In the genomic region with DNA sequence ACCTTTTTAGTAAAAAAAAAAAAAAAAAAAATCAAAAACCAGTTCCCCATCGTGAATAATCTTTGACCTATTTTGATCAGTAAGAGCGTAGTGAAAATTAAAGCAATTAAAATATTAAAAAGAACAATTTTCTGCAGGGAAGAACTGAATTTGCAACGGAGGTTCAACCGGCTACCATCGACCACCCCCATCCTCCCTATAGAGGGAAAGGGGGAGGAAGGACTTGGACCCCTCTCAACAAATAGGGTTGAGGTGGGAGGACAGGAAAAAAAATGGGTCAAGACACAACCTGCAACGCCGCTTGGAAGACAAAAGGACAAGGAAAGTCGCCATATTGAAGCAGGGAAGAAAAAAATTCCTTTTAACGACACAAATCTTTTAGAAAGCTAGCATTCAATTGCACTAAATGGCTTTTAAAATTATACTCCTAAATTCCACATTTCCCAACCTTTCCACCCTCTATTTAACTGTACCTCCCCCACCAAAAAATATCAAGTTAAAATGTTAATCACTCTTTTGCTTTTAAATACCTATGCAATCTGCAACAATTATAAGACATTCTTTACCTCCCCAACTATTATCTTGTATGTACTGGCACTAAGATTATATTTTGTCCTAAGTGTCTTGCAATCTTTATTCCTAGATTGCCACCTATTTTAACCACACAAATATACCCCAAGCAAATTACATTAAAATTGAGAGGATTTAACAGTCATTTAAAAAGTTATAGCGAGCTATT, we compare ENCODE assay signal across 8 cellular contexts. TPM values are rescaled to one million over a fixed set of nuclear protein-coding genes. Genes with fewer than 3 reads are reported as not detected.
DNase-seq lines count a peak whose midpoint lies in the region; ATAC-seq and TF ChIP-seq lines count a peak whose summit lies in the region.

No MANE protein-coding gene starts in this region.

- ATAC-seq in foreskin keratinocyte = no peak
- no peak for ATAC-seq in GM19351 (IDR thresholded peaks at IDR 0.05; ENCODE audit: unreplicated experiment)
- no peak for ATAC-seq in HG03354 (IDR thresholded peaks at IDR 0.05; ENCODE audit: poor library complexity, severe bottlenecking, unreplicated experiment)

- H3K9ac ChIP-seq in BLaER1 = peak overlapping the region; percentile 99

- H4K20me1 ChIP-seq in BLaER1 = peaks cover 43% of the 10 kb centered on the region

- peaks cover 57% of the 10 kb centered on the region for H3K4me1 ChIP-seq in BLaER1
- H3K4me1 ChIP-seq in HEK293 (ENCODE audit: control insufficient read depth, insufficient read depth, low read length) = peaks cover 18% of the 10 kb centered on the region
- H3K4me1 ChIP-seq in foreskin keratinocyte = peaks cover 16% of the 10 kb centered on the region
- peaks cover 42 to 44% of the 10 kb centered on the region in 2 experiments for H3K4me1 ChIP-seq in neutrophil (ENCODE audit: control insufficient read depth in 1 of 2, insufficient read depth in 1 of 2, low read depth in 1 of 2, low read length in 1 of 2)

- CTCF ChIA-PET in HEK293 (lab: Yijun Ruan, JAX) = interaction anchor here (0.6 to 3.2 kb wide), 10 partner anchors 16 to 130 kb away, joined by 3 to 16 read pairs (median 3); partner anchors contain the start of gene DHX16

- peak overlapping the region; percentile 98 for H3K27ac ChIP-seq in BLaER1
- peak overlapping the region; percentile 65 for H3K27ac ChIP-seq in HEK293 (ENCODE audit: extremely low read depth, low read depth, low read length)
- H3K27ac ChIP-seq in foreskin keratinocyte = peak overlapping the region; percentile 91
- H3K27ac ChIP-seq in neutrophil = peak overlapping the region; percentile 98

- H3K4me3 ChIP-seq in BLaER1 (peak overlapping the region; percentile 82), HEK293 (ENCODE audit: low read depth, low read length) (peak overlapping the region; percentile 74), neutrophil (ENCODE audit: low read depth in 1 of 2, low read length in 1 of 2) (peak overlapping the region; percentile 82 to 92)

- H3K36me3 ChIP-seq in BLaER1 = peaks cover 51% of the 10 kb centered on the region
- H3K36me3 ChIP-seq in HEK293 (ENCODE audit: control insufficient read depth in 2 of 2, insufficient read depth in 1 of 2, low read length in 2 of 2) = peaks cover 4 to 37% of the 10 kb centered on the region in 2 experiments; a peak in 2 of 3 replicates
- H3K36me3 ChIP-seq in neutrophil = peaks cover 15% of the 10 kb centered on the region

- DNase-seq in NCI-H774 (lab: John Stamatoyannopoulos, UW) (peak; percentile 41), foreskin keratinocyte (peak; percentile 33 to 55)
- peak; percentile 36 for DNase-seq in activated naive CD4-positive, alpha-beta T cell treated with Interleukin-2 at 50 U/mL for 16 hours

- no peaks in the 10 kb centered on the region for H3K27me3 ChIP-seq in BLaER1
- no peaks in the 10 kb centered on the region for H3K27me3 ChIP-seq in foreskin keratinocyte
- H3K27me3 ChIP-seq in neutrophil = no peaks in the 10 kb centered on the region

- POLR2A ChIA-PET in HEK293 (lab: Yijun Ruan, JAX) = interaction anchor here (0.6 to 4.8 kb wide), 52 partner anchors 8 to 515 kb away, joined by 3 to 197 read pairs (median 5); partner anchors contain the start of genes ABCF1, ATAT1, C6orf136 and DDR1

- peak overlapping the region; percentile 80 for H3K4me2 ChIP-seq in BLaER1

- no peaks in the 10 kb centered on the region for H3K9me3 ChIP-seq in BLaER1
- no peaks in the 10 kb centered on the region for H3K9me3 ChIP-seq in HEK293 (ENCODE audit: control insufficient read depth, insufficient read depth, low read depth, low read length)
- H3K9me3 ChIP-seq in neutrophil = no peaks in the 10 kb centered on the region

- TF ChIP-seq CTCF in HEK293 (tag by site-specific recombination; IDR thresholded peaks at IDR 0.05) (no peak), foreskin keratinocyte (conservative IDR thresholded peaks at IDR 0.05) (no peak), neutrophil (IDR thresholded peaks at IDR 0.05) (no peak)

TF ChIP-seq in HEK293, 187 proteins besides CTCF, POLR2A, EP300 and RAD21 (continues in another document):
- TF ChIP-seq ZNF792 (tag by site-specific recombination; IDR thresholded peaks at IDR 0.05) = no peak
- TF ChIP-seq ZNF394 (tag by site-specific recombination; IDR thresholded peaks at IDR 0.05; ENCODE audit: borderline replicate concordance) = no peak; the same call in 1 of the 2 replicates
- TF ChIP-seq ZNF211 (tag by site-specific recombination; IDR thresholded peaks at IDR 0.05; ENCODE audit: low read depth) = no peak
- no peak; the same call in 1 of the 2 replicates for TF ChIP-seq YY1 (tag by site-specific recombination; IDR thresholded peaks at IDR 0.05)
- TF ChIP-seq ATF2 (tag by site-specific recombination; IDR thresholded peaks at IDR 0.05; ENCODE audit: low read depth) = no peak
- TF ChIP-seq ZNF404 (tag by site-specific recombination; IDR thresholded peaks at IDR 0.05) = 0 out of 2 replicates have a peak, but pooled peaks have one; percentile 4
- TF ChIP-seq ZNF529 (tag by site-specific recombination; IDR thresholded peaks at IDR 0.05; ENCODE audit: insufficient replicate concordance) = no peak
- no peak for TF ChIP-seq ZNF138 (tag by site-specific recombination; IDR thresholded peaks at IDR 0.05; ENCODE audit: borderline replicate concordance)
- no peak for TF ChIP-seq MZF1 (tag by site-specific recombination; IDR thresholded peaks at IDR 0.05; ENCODE audit: borderline replicate concordance)
- TF ChIP-seq ZNF391 (tag by site-specific recombination; IDR thresholded peaks at IDR 0.05; ENCODE audit: borderline replicate concordance, low read depth) = peak; percentile 16; the same call in 1 of the 2 replicates
- no peak for TF ChIP-seq ZNF311 (tag by site-specific recombination; IDR thresholded peaks at IDR 0.05; ENCODE audit: borderline replicate concordance)
- no peak for TF ChIP-seq ZSCAN23 (tag by site-specific recombination; IDR thresholded peaks at IDR 0.05)
- TF ChIP-seq ZSCAN16 (tag by site-specific recombination; IDR thresholded peaks at IDR 0.05) = no peak
- TF ChIP-seq, protein P1, sequence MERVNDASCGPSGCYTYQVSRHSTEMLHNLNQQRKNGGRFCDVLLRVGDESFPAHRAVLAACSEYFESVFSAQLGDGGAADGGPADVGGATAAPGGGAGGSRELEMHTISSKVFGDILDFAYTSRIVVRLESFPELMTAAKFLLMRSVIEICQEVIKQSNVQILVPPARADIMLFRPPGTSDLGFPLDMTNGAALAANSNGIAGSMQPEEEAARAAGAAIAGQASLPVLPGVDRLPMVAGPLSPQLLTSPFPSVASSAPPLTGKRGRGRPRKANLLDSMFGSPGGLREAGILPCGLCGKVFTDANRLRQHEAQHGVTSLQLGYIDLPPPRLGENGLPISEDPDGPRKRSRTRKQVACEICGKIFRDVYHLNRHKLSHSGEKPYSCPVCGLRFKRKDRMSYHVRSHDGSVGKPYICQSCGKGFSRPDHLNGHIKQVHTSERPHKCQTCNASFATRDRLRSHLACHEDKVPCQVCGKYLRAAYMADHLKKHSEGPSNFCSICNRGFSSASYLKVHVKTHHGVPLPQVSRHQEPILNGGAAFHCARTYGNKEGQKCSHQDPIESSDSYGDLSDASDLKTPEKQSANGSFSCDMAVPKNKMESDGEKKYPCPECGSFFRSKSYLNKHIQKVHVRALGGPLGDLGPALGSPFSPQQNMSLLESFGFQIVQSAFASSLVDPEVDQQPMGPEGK (tag by site-specific recombination; IDR thresholded peaks at IDR 0.05) = peak; percentile 93
- no peak for TF ChIP-seq HOXA7 (CRISPR knock-in tag; IDR thresholded peaks at IDR 0.05; ENCODE audit: borderline replicate concordance)
- TF ChIP-seq ZNF24 (tag by site-specific recombination; IDR thresholded peaks at IDR 0.05) = peak; percentile 39; the same call in 1 of the 2 replicates
- TF ChIP-seq ZNF214 (tag by site-specific recombination; IDR thresholded peaks at IDR 0.05; ENCODE audit: borderline replicate concordance) = no peak
- TF ChIP-seq HOXD13 (CRISPR knock-in tag; IDR thresholded peaks at IDR 0.05; ENCODE audit: borderline replicate concordance) = no peak
- no peak for TF ChIP-seq ZNF785 (tag by site-specific recombination; IDR thresholded peaks at IDR 0.05)
- no peak for TF ChIP-seq ZNF354C (tag by site-specific recombination; IDR thresholded peaks at IDR 0.05; ENCODE audit: borderline replicate concordance, low read depth)
- TF ChIP-seq ZNF664 (tag by site-specific recombination; IDR thresholded peaks at IDR 0.05) = no peak
- TF ChIP-seq, protein P2, sequence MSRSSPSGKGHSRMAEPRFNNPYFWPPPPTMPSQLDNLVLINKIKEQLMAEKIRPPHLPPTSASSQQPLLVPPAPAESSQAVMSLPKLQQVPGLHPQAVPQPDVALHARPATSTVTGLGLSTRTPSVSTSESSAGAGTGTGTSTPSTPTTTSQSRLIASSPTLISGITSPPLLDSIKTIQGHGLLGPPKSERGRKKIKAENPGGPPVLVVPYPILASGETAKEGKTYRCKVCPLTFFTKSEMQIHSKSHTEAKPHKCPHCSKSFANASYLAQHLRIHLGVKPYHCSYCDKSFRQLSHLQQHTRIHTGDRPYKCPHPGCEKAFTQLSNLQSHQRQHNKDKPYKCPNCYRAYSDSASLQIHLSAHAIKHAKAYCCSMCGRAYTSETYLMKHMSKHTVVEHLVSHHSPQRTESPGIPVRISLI (tag by site-specific recombination; IDR thresholded peaks at IDR 0.05) = peak; percentile 98

RNA-seq across cellular contexts. Expression of gene PPP1R10, which starts 1.7 kb away (rescaled TPM):
- 41.5 and 42.6 TPM in 2 replicates for total RNA-seq in foreskin keratinocyte
- 13.8 and 14.6 TPM in 2 replicates for polyA plus RNA-seq in foreskin keratinocyte

RNA-seq across cellular contexts. Expression of gene MRPS18B, which starts 2.3 kb away (rescaled TPM):
- 61.5 and 64.8 TPM in 2 replicates for total RNA-seq in foreskin keratinocyte
- polyA plus RNA-seq in foreskin keratinocyte = 67.4 and 71.8 TPM in 2 replicates

RNA-seq across cellular contexts. Expression of gene ATAT1, which starts 11.3 kb away (rescaled TPM):
- total RNA-seq in foreskin keratinocyte = 4.6 and 6.1 TPM in 2 replicates
- polyA plus RNA-seq in foreskin keratinocyte = 5.7 and 7.8 TPM in 2 replicates

RNA-seq across cellular contexts. Expression of gene C6orf136, which starts 31.5 kb away (rescaled TPM):
- total RNA-seq in foreskin keratinocyte = 8.2 and 10.2 TPM in 2 replicates
- polyA plus RNA-seq in foreskin keratinocyte = 16.9 and 19.1 TPM in 2 replicates

RNA-seq across cellular contexts. Expression of gene ABCF1, which starts 44.1 kb away (rescaled TPM):
- total RNA-seq in foreskin keratinocyte = 57.1 and 69.7 TPM in 2 replicates
- 34.3 and 38.5 TPM in 2 replicates for polyA plus RNA-seq in foreskin keratinocyte
